Comparison of ENCODE assay signal across 8 cellular contexts in the genomic region with DNA sequence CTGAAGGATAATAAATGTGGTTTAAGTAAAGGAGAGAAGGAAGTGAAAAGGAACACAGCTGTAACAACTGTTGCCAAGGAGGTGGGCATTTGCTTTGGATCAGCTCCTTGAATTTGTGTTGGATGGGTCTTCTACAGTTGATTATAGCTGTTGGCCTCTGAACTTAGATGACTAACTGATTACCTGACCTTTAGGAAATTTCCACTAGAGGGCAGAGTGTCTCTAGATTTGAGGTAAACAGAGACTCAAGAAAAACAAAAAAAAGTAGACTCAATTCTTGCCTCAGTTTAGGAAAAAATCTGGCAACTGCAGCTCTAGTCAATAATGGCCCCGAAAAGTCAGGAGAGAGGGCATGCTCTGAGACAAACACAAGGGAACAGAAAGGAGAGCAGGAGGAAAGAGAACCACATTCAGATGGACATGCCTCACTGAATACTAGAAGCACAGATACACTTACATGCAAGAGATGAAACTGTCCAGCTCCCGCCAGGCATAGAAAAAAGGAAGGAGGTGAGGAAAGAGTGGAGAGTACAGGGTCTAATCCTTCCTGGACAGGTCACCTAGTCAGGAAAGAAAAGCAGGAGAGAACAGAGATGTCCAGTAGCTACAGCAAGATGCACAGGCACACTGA. TPM values are rescaled to one million over a fixed set of nuclear protein-coding genes. Genes with fewer than 3 reads are reported as not detected.
DNase-seq lines count a peak whose midpoint lies in the region; ATAC-seq and TF ChIP-seq lines count a peak whose summit lies in the region.

No MANE protein-coding gene starts in this region.

- no peak overlapping the region for H2BK5ac ChIP-seq in H9 (ENCODE audit: insufficient read length, low read length)

- no peaks in the 10 kb centered on the region for H3K23me2 ChIP-seq in H9 (ENCODE audit: insufficient read length, low read depth, low read length, poor library complexity, severe bottlenecking)

- no peaks in the 10 kb centered on the region for H4K20me1 ChIP-seq in H9 (ENCODE audit: control insufficient read depth, insufficient read depth, insufficient read length)

- no peak overlapping the region for H3K4ac ChIP-seq in H9 (ENCODE audit: low read depth, low read length)

- no peak overlapping the region for H2BK20ac ChIP-seq in H9 (ENCODE audit: low read depth, low read length, poor library complexity, severe bottlenecking)

- H3K36me3 Mint-ChIP-seq in CD14-positive monocyte (peaks cover 67 to 85% of the 10 kb centered on the region in 2 donors), H9 (ENCODE audit: insufficient read depth in 1 of 3, low read depth in 3 of 3) (peaks cover 24 to 73% (median 47%) of the 10 kb centered on the region in 3 experiments; a peak in 6 of 7 replicates), glutamatergic neuron (ENCODE audit: unreplicated experiment) (peaks cover 6% of the 10 kb centered on the region)

- H3K9ac ChIP-seq in H9 (ENCODE audit: extremely low read depth, insufficient read length, low read length) = no peak overlapping the region

- no peak overlapping the region for H3K18ac ChIP-seq in H9 (ENCODE audit: insufficient read length, low read depth, low read length)

- H3K4me2 ChIP-seq in H9 (ENCODE audit: insufficient read depth, insufficient read length, low read length) = no peak overlapping the region

- H3K9me3 ChIP-seq in H9 (ENCODE audit: control insufficient read depth, low read depth, low read length) (no peaks in the 10 kb centered on the region), WERI-Rb-1 (ENCODE audit: severe bottlenecking) (no peaks in the 10 kb centered on the region), tibial artery (no peaks in the 10 kb centered on the region)

- H3K14ac ChIP-seq in H9 (ENCODE audit: insufficient read depth, low read length) = no peak overlapping the region

- H3K27me3 Mint-ChIP-seq in CD14-positive monocyte (ENCODE audit: low read depth in 3 of 3) = no peaks in the 10 kb centered on the region
- no peaks in the 10 kb centered on the region for H3K27me3 Mint-ChIP-seq in H9 (ENCODE audit: low read depth)
- H3K27me3 Mint-ChIP-seq in glutamatergic neuron (ENCODE audit: unreplicated experiment) = peaks cover 3% of the 10 kb centered on the region

- H3K27me3 ChIP-seq in H9 (ENCODE audit: insufficient read depth, low read length) (no peaks in the 10 kb centered on the region), WERI-Rb-1 (ENCODE audit: insufficient read depth, low read depth, severe bottlenecking) (no peaks in the 10 kb centered on the region), tibial artery (no peaks in the 10 kb centered on the region)

- no peak overlapping the region for H3K56ac ChIP-seq in H9 (ENCODE audit: insufficient read length, low read depth, low read length)

- H3K4me3 Mint-ChIP-seq in CD14-positive monocyte (no peak overlapping the region), H9 (no peak overlapping the region), glutamatergic neuron (ENCODE audit: unreplicated experiment) (no peak overlapping the region)

- H4K91ac ChIP-seq in H9 (ENCODE audit: insufficient read length, low read depth, low read length) = no peak overlapping the region

- H2BK120ac ChIP-seq in H9 (ENCODE audit: low read depth, low read length, poor library complexity, severe bottlenecking) = no peak overlapping the region

- H3K79me2 ChIP-seq in H9 (ENCODE audit: insufficient read depth, low read length) = no peaks in the 10 kb centered on the region

- ATAC-seq in GM19397 (IDR thresholded peaks at IDR 0.05; ENCODE audit: unreplicated experiment) (no peak), HG03159 (IDR thresholded peaks at IDR 0.05; ENCODE audit: unreplicated experiment) (no peak)

- H3K9me3 Mint-ChIP-seq in CD14-positive monocyte (no peaks in the 10 kb centered on the region), H9 (no peaks in the 10 kb centered on the region), glutamatergic neuron (ENCODE audit: unreplicated experiment) (peaks cover 6% of the 10 kb centered on the region)

- TF ChIP-seq CTCF in CD14-positive monocyte (IDR thresholded peaks at IDR 0.05) = peak; percentile 79
- TF ChIP-seq CTCF in H9 (conservative IDR thresholded peaks at IDR 0.05) = peak; percentile 76
- peak; percentile 28; the same call in 1 of the 2 replicates for TF ChIP-seq CTCF in WERI-Rb-1 (IDR thresholded peaks at IDR 0.05; ENCODE audit: low read depth, low read length)
- peak; percentile 78 for TF ChIP-seq CTCF in glutamatergic neuron (IDR thresholded peaks at IDR 0.05; ENCODE audit: partially characterized antibody, unreplicated experiment)
- peak; percentile 32 to 55 for TF ChIP-seq CTCF in tibial artery (IDR thresholded peaks at IDR 0.05)

- WGBS in H9 (ENCODE audit: extremely low coverage, insufficient read length, low lambda C conversion rate) = no CpG with 5 or more reads among the region's 2 CpGs

- H4K5ac ChIP-seq in H9 (ENCODE audit: insufficient read length, low read depth, low read length) = no peak overlapping the region

- no peak overlapping the region for H2BK15ac ChIP-seq in H9 (ENCODE audit: low read depth, low read length)

- no peak overlapping the region for H3K23ac ChIP-seq in H9 (ENCODE audit: insufficient read length, low read depth, low read length)

- DNase-seq in CD14-positive monocyte (ENCODE audit: low spot score) (no peak), H9 (no peak), WERI-Rb-1 (no peak), glutamatergic neuron (no peak), tibial artery (no peak), HPDE6-E6E7 (ENCODE audit: extremely low spot score) (no peak)

- peaks cover 15% of the 10 kb centered on the region for H3K4me1 Mint-ChIP-seq in CD14-positive monocyte
- H3K4me1 Mint-ChIP-seq in H9 = no peaks in the 10 kb centered on the region
- H3K4me1 Mint-ChIP-seq in glutamatergic neuron (ENCODE audit: low read depth, unreplicated experiment) = no peaks in the 10 kb centered on the region

- H2BK12ac ChIP-seq in H9 (ENCODE audit: insufficient read length, low read depth, low read length) = no peak overlapping the region

- no peaks in the 10 kb centered on the region for H3K79me1 ChIP-seq in H9 (ENCODE audit: insufficient read depth, low read depth, low read length, poor library complexity, severe bottlenecking)

- H3K36me3 ChIP-seq in WERI-Rb-1 = peaks cover 68% of the 10 kb centered on the region
- peaks cover 35 to 87% (median 55%) of the 10 kb centered on the region in 3 donors for H3K36me3 ChIP-seq in tibial artery

- no peak overlapping the region for H4K8ac ChIP-seq in H9 (replicated peaks; ENCODE audit: insufficient read length, low read depth, low read length)

- no peaks in the 10 kb centered on the region for H3K4me1 ChIP-seq in H9 (ENCODE audit: insufficient read depth, low read length)
- H3K4me1 ChIP-seq in tibial artery = peaks cover 0 to 36% (median 3%) of the 10 kb centered on the region in 4 donors

- H3K27ac ChIP-seq in H9 (ENCODE audit: insufficient read length, low read depth, low read length) = no peak overlapping the region
- no peak overlapping the region for H3K27ac ChIP-seq in WERI-Rb-1
- H3K27ac ChIP-seq in tibial artery = peak overlapping the region in 1 of 2 donors; percentile 51

- peak overlapping the region in 2 of 7 donors; percentile 0 to 10 for H3K27ac Mint-ChIP-seq in CD14-positive monocyte
- H3K27ac Mint-ChIP-seq in H9 = peak overlapping the region in 1 of 3 experiments; percentile 21; a peak in 3 of 7 replicates
- no peak overlapping the region for H3K27ac Mint-ChIP-seq in glutamatergic neuron (ENCODE audit: unreplicated experiment)

- H3K4me3 ChIP-seq in WERI-Rb-1 (ENCODE audit: low read depth, low read length) = no peak overlapping the region
- H3K4me3 ChIP-seq in tibial artery = no peak overlapping the region

- H2AFZ ChIP-seq in H9 (ENCODE audit: low read length) = no peak overlapping the region

- no peak overlapping the region for H3T11ph ChIP-seq in H9 (ENCODE audit: low read length)

- H2AK5ac ChIP-seq in H9 (ENCODE audit: insufficient read length, low read length) = no peak overlapping the region

- intact Hi-C loops in CD14-positive monocyte (cut with micrococcal nuclease) = loop anchor here (2.0 to 5.0 kb wide), 2 partner anchors 40 to 42 kb away; no protein-coding TSS in a partner anchor
- intact Hi-C loops in tibial artery (cut with DNase I; ENCODE audit: low total_unique reads) = no loop called here

RNA-seq across cellular contexts. Expression of a gene that starts 20.6 kb away (rescaled TPM):
- 100 to 1,000 TPM; 231 to 257 TPM for polyA plus RNA-seq in CD14-positive monocyte
- total RNA-seq in H9 (2021) (31.2 and 31.9 TPM in 2 replicates), glutamatergic neuron (ENCODE audit: unreplicated experiment) (23.3 TPM)

RNA-seq across cellular contexts. Expression of a gene that starts 28.8 kb away (rescaled TPM):
- not detected for polyA plus RNA-seq in CD14-positive monocyte
- total RNA-seq in H9 (2021) = 0.70 and 1.2 TPM in 2 replicates
- total RNA-seq in glutamatergic neuron (ENCODE audit: unreplicated experiment) = 0.81 TPM

RNA-seq across cellular contexts. Expression of a gene that starts 34.5 kb away (rescaled TPM):
- 10 to 100 TPM; 38.7 to 44.4 TPM for polyA plus RNA-seq in CD14-positive monocyte
- total RNA-seq in H9 (2021) = 62.5 and 68.8 TPM in 2 replicates
- 125 TPM for total RNA-seq in glutamatergic neuron (ENCODE audit: unreplicated experiment)

RNA-seq across cellular contexts. Expression of a gene that starts 47.5 kb away (rescaled TPM):
- 1 to 10 TPM; 3.7 to 7.8 TPM for polyA plus RNA-seq in CD14-positive monocyte
- total RNA-seq in H9 (2021) = 142 and 152 TPM in 2 replicates
- total RNA-seq in glutamatergic neuron (ENCODE audit: unreplicated experiment) = 152 TPM

Comparison
In these comparisons a context has a peak if more than half of its experiments do, and no peak if none do; other contexts are left out.
1. CTCF ChIP-seq: peak in every context shown above with its lines; median percentile 79 in CD14-positive monocyte; 78 in glutamatergic neuron; 76 in H9; 44 in tibial artery; 28 in WERI-Rb-1.